In genomic region chr18:77250501-77250925, GRCh38 we compare ENCODE assay signal across 12 cellular contexts. TPM values are rescaled to one million over a fixed set of nuclear protein-coding genes. Genes with fewer than 3 reads are reported as not detected.
A peak's percentile ranks its signal among the peaks of the same experiment; 100 is the strongest.
DNase-seq lines count a peak whose midpoint lies in the region; ATAC-seq lines count a peak whose summit lies in the region.
"Had no signal": no experiment of that assay in that cellular context is flagged by ENCODE, and none has a peak within 500 bp of the region (broad histone marks: within the 10 kb centered on the region; RNA-seq: fewer than 3 reads in every experiment).

No MANE protein-coding gene starts in this region.

- H3K36me3 ChIP-seq in subcutaneous abdominal adipose tissue (ENCODE audit: control insufficient read depth in 5 of 5, insufficient read depth in 5 of 5, low read length in 5 of 5) = no peaks in the 10 kb centered on the region
- H3K36me3 ChIP-seq in MG63 = no peaks in the 10 kb centered on the region
- H3K36me3 ChIP-seq: BLaER1 treated with 17β-estradiol and CSF1 and Interleukin-3, amounts not matched to agents 10 nM and 100 nM had no signal

- no peak overlapping the region for H3K9ac ChIP-seq in subcutaneous abdominal adipose tissue (ENCODE audit: low read length in 5 of 5)
- H3K9ac ChIP-seq: BLaER1 treated with 17β-estradiol and CSF1 and Interleukin-3, amounts not matched to agents 10 nM and 100 nM had no signal

- peaks cover 10% of the 10 kb centered on the region for H3K9me3 Mint-ChIP-seq in activated naive CD8-positive, alpha-beta T cell (ENCODE audit: low read depth)

- peak overlapping the region in 3 of 5 donors; percentile 61 to 69 (median 64) for H3K4me3 ChIP-seq in subcutaneous abdominal adipose tissue (ENCODE audit: low read depth in 1 of 5, low read length in 5 of 5)
- no peak overlapping the region for H3K4me3 ChIP-seq in MG63
- H3K4me3 ChIP-seq: BLaER1 treated with 17β-estradiol and CSF1 and Interleukin-3, amounts not matched to agents 10 nM and 100 nM had no signal

- ATAC-seq in GM19455 (IDR thresholded peaks at IDR 0.05; ENCODE audit: unreplicated experiment) = no peak

- peaks cover 7% of the 10 kb centered on the region for H3K36me3 Mint-ChIP-seq in activated naive CD8-positive, alpha-beta T cell

- DNase-seq in activated gamma-delta T cell (lab: John Stamatoyannopoulos, UW) = peak; percentile 6
- no peak for DNase-seq in activated gamma-delta T cell treated with Interleukin-2 at 50 U/mL for 16 hours
- DNase-seq in left kidney (ENCODE audit: low read depth, low spot score) = peak; percentile 29
- no peak for DNase-seq in MG63
- DNase-seq in cerebellar nuclear complex (lab: John Stamatoyannopoulos, UW) = no peak
- DNase-seq: NCI-H1105 treated with DMSO at 0.1 percent for 48 hours had no signal

- H3K9me3 ChIP-seq in subcutaneous abdominal adipose tissue (ENCODE audit: control insufficient read depth in 5 of 5, low read length in 5 of 5) = peaks cover 0 to 12% (median 9%) of the 10 kb centered on the region in 5 donors
- H3K9me3 ChIP-seq in MG63 = peaks cover 3% of the 10 kb centered on the region; the same call in 1 of the 2 replicates

- peaks cover 16% of the 10 kb centered on the region for H3K4me1 Mint-ChIP-seq in activated naive CD8-positive, alpha-beta T cell (ENCODE audit: low read depth)

- peaks cover 48% of the 10 kb centered on the region for H3K27me3 Mint-ChIP-seq in activated naive CD8-positive, alpha-beta T cell

- H3K4me3 Mint-ChIP-seq in activated naive CD8-positive, alpha-beta T cell = peak overlapping the region; percentile 81
- H3K4me3 Mint-ChIP-seq: activated naive CD4-positive, alpha-beta T cell treated with anti-CD3 and anti-CD28 coated beads, Interleukin-2, amount 50 U/mL, for 24 hours had no signal

- peaks cover 21 to 47% (median 33%) of the 10 kb centered on the region in 5 donors for H3K27me3 ChIP-seq in subcutaneous abdominal adipose tissue (ENCODE audit: control insufficient read depth in 5 of 5, insufficient read depth in 4 of 5, low read length in 5 of 5)
- H3K27me3 ChIP-seq in MG63 = peaks cover 27% of the 10 kb centered on the region
- H3K27me3 ChIP-seq: BLaER1 treated with 17β-estradiol and CSF1 and Interleukin-3, amounts not matched to agents 10 nM and 100 nM had no signal

- peaks cover 0 to 36% (median 19%) of the 10 kb centered on the region in 5 donors for H3K4me1 ChIP-seq in subcutaneous abdominal adipose tissue (ENCODE audit: control insufficient read depth in 5 of 5, insufficient read depth in 5 of 5, low read length in 5 of 5)

- H3K27ac ChIP-seq in subcutaneous abdominal adipose tissue (ENCODE audit: low read depth, low read length) = no peak overlapping the region
- H3K27ac ChIP-seq: BLaER1 treated with 17β-estradiol and CSF1 and Interleukin-3, amounts not matched to agents 10 nM and 100 nM had no signal

- peak overlapping the region; percentile 11 for H3K27ac Mint-ChIP-seq in activated naive CD8-positive, alpha-beta T cell
- H3K27ac Mint-ChIP-seq: activated naive CD4-positive, alpha-beta T cell treated with anti-CD3 and anti-CD28 coated beads, Interleukin-2, amount 50 U/mL, for 24 hours had no signal

RNA-seq across cellular contexts. Expression of gene GALR1, which starts 0.9 kb away (rescaled TPM):
- total RNA-seq in MG63 (2014; rRNA removed; shearing (Covaris generic); ENCODE audit: low replicate concordance) = not detected in 2 replicates
- total RNA-seq: endothelial cell of umbilical vein had no signal

Comparison
In these comparisons a context has a peak if more than half of its experiments do, and no peak if none do; other contexts are left out.
1. DNase-seq: peak in activated gamma-delta T cell (single experiment) and left kidney (single experiment); none in activated gamma-delta T cell treated with Interleukin-2 at 50 U/mL for 16 hours (single experiment), MG63 (single experiment) and cerebellar nuclear complex (0 of 2).